Comparison of ENCODE assay signal across 3 cellular contexts in the genomic region with DNA sequence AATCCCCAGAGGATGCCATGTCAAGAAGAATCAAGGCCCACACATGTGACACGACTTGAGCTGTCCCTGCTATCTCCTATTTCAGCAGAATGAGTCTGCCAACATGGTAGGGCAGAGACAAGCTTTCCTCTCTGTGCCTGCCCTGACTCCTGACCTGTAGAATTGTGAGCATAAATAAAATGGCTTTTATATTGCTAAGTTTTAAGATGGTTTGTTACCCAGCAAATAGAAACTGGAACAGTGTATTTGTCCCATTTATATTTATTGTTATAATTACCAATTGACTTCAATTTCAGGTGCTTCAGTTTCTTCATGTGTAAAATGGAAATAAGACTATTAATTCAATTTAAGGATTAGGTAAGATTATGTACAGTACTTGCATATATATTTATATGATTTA.
TF ChIP-seq lines count a peak whose summit lies in the region.

No MANE protein-coding gene starts in this region.

TF ChIP-seq in HepG2, 621 proteins besides CTCF, POLR2A, EP300 and RAD21:
- TF ChIP-seq ADNP (CRISPR knock-in tag; IDR thresholded peaks at IDR 0.05) (no peak), ZNF354B (CRISPR knock-in tag; IDR thresholded peaks at IDR 0.05) (peak; percentile 89; the same call in 1 of the 2 replicates)

TF ChIP-seq in HEK293, 187 proteins besides CTCF, POLR2A, EP300 and RAD21:
- no peak for TF ChIP-seq MZF1 (tag by site-specific recombination; IDR thresholded peaks at IDR 0.05; ENCODE audit: borderline replicate concordance)
- no peak for TF ChIP-seq ZNF366 (tag by site-specific recombination; conservative IDR thresholded peaks at IDR 0.05)
- peak; percentile 64 for TF ChIP-seq SETDB1 (IDR thresholded peaks at IDR 0.05; ENCODE audit: insufficient read length, low read length)
- TF ChIP-seq GLIS2 (tag by site-specific recombination; IDR thresholded peaks at IDR 0.05), result no peak
- no peak for TF ChIP-seq ZNF311 (tag by site-specific recombination; IDR thresholded peaks at IDR 0.05; ENCODE audit: borderline replicate concordance)
- TF ChIP-seq ZNF16 (tag by site-specific recombination; IDR thresholded peaks at IDR 0.05; ENCODE audit: low read depth), result no peak
- TF ChIP-seq, protein P1, sequence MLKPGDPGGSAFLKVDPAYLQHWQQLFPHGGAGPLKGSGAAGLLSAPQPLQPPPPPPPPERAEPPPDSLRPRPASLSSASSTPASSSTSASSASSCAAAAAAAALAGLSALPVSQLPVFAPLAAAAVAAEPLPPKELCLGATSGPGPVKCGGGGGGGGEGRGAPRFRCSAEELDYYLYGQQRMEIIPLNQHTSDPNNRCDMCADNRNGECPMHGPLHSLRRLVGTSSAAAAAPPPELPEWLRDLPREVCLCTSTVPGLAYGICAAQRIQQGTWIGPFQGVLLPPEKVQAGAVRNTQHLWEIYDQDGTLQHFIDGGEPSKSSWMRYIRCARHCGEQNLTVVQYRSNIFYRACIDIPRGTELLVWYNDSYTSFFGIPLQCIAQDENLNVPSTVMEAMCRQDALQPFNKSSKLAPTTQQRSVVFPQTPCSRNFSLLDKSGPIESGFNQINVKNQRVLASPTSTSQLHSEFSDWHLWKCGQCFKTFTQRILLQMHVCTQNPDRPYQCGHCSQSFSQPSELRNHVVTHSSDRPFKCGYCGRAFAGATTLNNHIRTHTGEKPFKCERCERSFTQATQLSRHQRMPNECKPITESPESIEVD (tag by site-specific recombination; IDR thresholded peaks at IDR 0.05), result no peak

TF ChIP-seq in K562, 482 proteins besides CTCF, POLR2A, EP300 and RAD21:
- peak; percentile 99 for TF ChIP-seq ZNF507 (tag; conservative IDR thresholded peaks at IDR 0.05)
- no peak for TF ChIP-seq KAT8 (IDR thresholded peaks at IDR 0.05; ENCODE audit: low read depth)
- TF ChIP-seq ZNF232 (CRISPR knock-in tag; IDR thresholded peaks at IDR 0.05), result no peak
- TF ChIP-seq ZNF354B (CRISPR knock-in tag; IDR thresholded peaks at IDR 0.05), result peak; percentile 78
